In genomic region chr19:38640368-38640767, GRCh38 we compare ENCODE assay signal across 20 cellular contexts. TPM values are rescaled to one million over a fixed set of nuclear protein-coding genes. Genes with fewer than 3 reads are reported as not detected.
DNase-seq lines count a peak whose midpoint lies in the region; ATAC-seq, FAIRE-seq and TF ChIP-seq lines count a peak whose summit lies in the region.
"Had no signal": no experiment of that assay in that cellular context is flagged by ENCODE, and none has a peak within 500 bp of the region (broad histone marks: within the 10 kb centered on the region; RNA-seq: fewer than 3 reads in every experiment).

No MANE protein-coding gene starts in this region.

- H3K27me3 ChIP-seq in liver (ENCODE audit: control insufficient read depth in 4 of 4, insufficient read depth in 4 of 4, low read length in 3 of 4) (no peaks in the 10 kb centered on the region), HepG2 (ENCODE audit: control insufficient read depth in 1 of 2, insufficient read depth in 2 of 2, low read length in 2 of 2) (no peaks in the 10 kb centered on the region; a peak in 1 of 5 replicates), foreskin keratinocyte (no peaks in the 10 kb centered on the region), vagina (no peaks in the 10 kb centered on the region)

- TF ChIP-seq POLR2A in HepG2 (IDR thresholded peaks at IDR 0.05; ENCODE audit: insufficient read depth in 1 of 2, low read depth in 2 of 2, low read length in 2 of 2): no peak
- no peak for TF ChIP-seq POLR2A in vagina (IDR thresholded peaks at IDR 0.05)

- peaks cover 0 to 2% (median 0%) of the 10 kb centered on the region in 4 donors for H3K4me1 ChIP-seq in liver (ENCODE audit: control insufficient read depth in 4 of 4, insufficient read depth in 4 of 4, low read length in 3 of 4)
- H3K4me1 ChIP-seq in HepG2 (ENCODE audit: insufficient read depth, low read length): peaks cover 18% of the 10 kb centered on the region
- peaks cover 26% of the 10 kb centered on the region for H3K4me1 ChIP-seq in foreskin keratinocyte
- peaks cover 29% of the 10 kb centered on the region for H3K4me1 ChIP-seq in mucosa of descending colon (ENCODE audit: low read depth)
- H3K4me1 ChIP-seq in vagina: peaks cover 18% of the 10 kb centered on the region

- peaks cover 7% of the 10 kb centered on the region for H3K36me3 Mint-ChIP-seq in stimulated activated memory B cell treated with anti-CD40 and anti-IgM and Interleukin-4, amounts not matched to agents 10 μg/mL and 1 μg/mL and 100 μg/mL, for 72 hours

- TF ChIP-seq RAD21 in liver (IDR thresholded peaks at IDR 0.05) (peak in 1 of 2 donors; percentile 16), HepG2 (CRISPR knock-in tag; IDR thresholded peaks at IDR 0.05) (no peak)

- H3K4me1 Mint-ChIP-seq in stimulated activated memory B cell treated with anti-CD40 and anti-IgM and Interleukin-4, amounts not matched to agents 10 μg/mL and 1 μg/mL and 100 μg/mL, for 72 hours: peaks cover 25% of the 10 kb centered on the region

- H3K9me3 ChIP-seq in liver (ENCODE audit: control insufficient read depth in 4 of 4, low read length in 3 of 4) (no peaks in the 10 kb centered on the region), HepG2 (ENCODE audit: low read length) (no peaks in the 10 kb centered on the region), mucosa of descending colon (no peaks in the 10 kb centered on the region), vagina (no peaks in the 10 kb centered on the region)

- TF ChIP-seq CTCF in liver (IDR thresholded peaks at IDR 0.05; ENCODE audit: low read depth, low read length, missing input control) (no peak), HepG2 (CRISPR knock-in tag; IDR thresholded peaks at IDR 0.05) (no peak), foreskin keratinocyte (conservative IDR thresholded peaks at IDR 0.05) (peak; percentile 27), mucosa of descending colon (IDR thresholded peaks at IDR 0.05) (no peak), vagina (IDR thresholded peaks at IDR 0.05) (no peak)

- H3K27ac ChIP-seq in liver (ENCODE audit: low read depth in 1 of 2, low read length in 2 of 2): no peak overlapping the region
- H3K27ac ChIP-seq in HepG2 (ENCODE audit: extremely low read length, insufficient read depth, low read length): no peak overlapping the region
- H3K27ac ChIP-seq in foreskin keratinocyte: no peak overlapping the region
- peak overlapping the region; percentile 33 for H3K27ac ChIP-seq in vagina
- H3K27ac ChIP-seq: HL-60 had no signal

- BruUV-seq in HepG2 (replicated peaks; lab: Mats Ljungman, UMichigan): no TSS peak

- H3K4me3 Mint-ChIP-seq in stimulated activated memory B cell treated with anti-CD40 and anti-IgM and Interleukin-4, amounts not matched to agents 10 μg/mL and 1 μg/mL and 100 μg/mL, for 72 hours: no peak overlapping the region
- H3K4me3 Mint-ChIP-seq: activated naive CD8-positive, alpha-beta T cell; activated T-cell treated with anti-CD3 and anti-CD28 coated beads, Interleukin-2, amount 50 U/mL, for 4 hours had no signal

- no peak overlapping the region for H3K4me2 ChIP-seq in HepG2 (ENCODE audit: low read depth, low read length)

- 0 out of 2 replicates have a peak, but pooled peaks cover 4% of the 10 kb centered on the region for H4K20me1 ChIP-seq in HepG2 (ENCODE audit: insufficient read depth, low read length)

- H3K4me3 ChIP-seq in liver (ENCODE audit: low read depth in 1 of 3, low read length in 3 of 3): no peak overlapping the region
- H3K4me3 ChIP-seq in HepG2 (replicated peaks in 1 of 3; ENCODE audit: insufficient read depth in 1 of 3, low read depth in 2 of 3, low read length in 3 of 3): no peak overlapping the region
- H3K4me3 ChIP-seq in mucosa of descending colon: no peak overlapping the region
- H3K4me3 ChIP-seq in vagina: no peak overlapping the region
- H3K4me3 ChIP-seq: K562 had no signal

- in situ Hi-C loops in HepG2 (cut with HindIII; ENCODE audit: extremely low pct_ligation_motif_present, low pct_unique_long_range_greater_than_20kb): no loop called here

- peaks cover 0 to 7% (median 1%) of the 10 kb centered on the region in 4 donors for H3K36me3 ChIP-seq in liver (ENCODE audit: control insufficient read depth in 4 of 4, insufficient read depth in 3 of 4, low read depth in 1 of 4, low read length in 3 of 4)
- H3K36me3 ChIP-seq in HepG2 (replicated peaks in 1 of 2; ENCODE audit: control insufficient read depth in 1 of 2, insufficient read depth in 2 of 2, low read length in 2 of 2): no peaks in the 10 kb centered on the region; a peak in 1 of 5 replicates
- H3K36me3 ChIP-seq in mucosa of descending colon (ENCODE audit: low read depth): no peaks in the 10 kb centered on the region
- H3K36me3 ChIP-seq in vagina: no peaks in the 10 kb centered on the region

- no peak for TF ChIP-seq EP300 in HepG2 (IDR thresholded peaks at IDR 0.05; ENCODE audit: low read depth in 2 of 2, low read length in 2 of 2)
- TF ChIP-seq EP300 in HepG2 (CRISPR knock-in tag; IDR thresholded peaks at IDR 0.05; ENCODE audit: borderline replicate concordance): no peak

- CTCF ChIA-PET in HepG2 (lab: Yijun Ruan, JAX; ENCODE audit: low intra/inter-chr PET ratio, low total read pairs): no interaction called here

- H2AFZ ChIP-seq in HepG2 (ENCODE audit: low read length): no peak overlapping the region

- no peak overlapping the region for H3K9ac ChIP-seq in liver (ENCODE audit: low read depth in 1 of 2, low read length in 2 of 2)
- no peak overlapping the region for H3K9ac ChIP-seq in HepG2 (ENCODE audit: insufficient read depth, low read depth, low read length)

- no peaks in the 10 kb centered on the region for H3K79me2 ChIP-seq in HepG2 (ENCODE audit: insufficient read depth, low read length)

- intact Hi-C loops in HepG2 (cut with micrococcal nuclease; ENCODE audit: unreplicated experiment) (no loop called here), mucosa of descending colon (cut with DNase I, micrococcal nuclease) (no loop called here), vagina (cut with DNase I) (no loop called here)

- H3K9me3 Mint-ChIP-seq in stimulated activated memory B cell treated with anti-CD40 and anti-IgM and Interleukin-4, amounts not matched to agents 10 μg/mL and 1 μg/mL and 100 μg/mL, for 72 hours: no peaks in the 10 kb centered on the region
- H3K9me3 Mint-ChIP-seq: activated T-cell treated with anti-CD3 and anti-CD28 coated beads, Interleukin-2, amount 50 U/mL, for 4 hours; CD8-positive, alpha-beta memory T cell had no signal

- no peak for ATAC-seq in HepG2
- ATAC-seq in foreskin keratinocyte: peak; percentile 65
- ATAC-seq in mucosa of descending colon: peak; percentile 30
- no peak for ATAC-seq in stimulated activated memory B cell treated with anti-CD40 and anti-IgM and Interleukin-4, amounts not matched to agents 10 μg/mL and 1 μg/mL and 100 μg/mL, for 72 hours
- ATAC-seq: activated T-cell treated with anti-CD3 and anti-CD28 coated beads, Interleukin-2, amount 50 U/mL, for 4 hours; HCT116; K562 had no signal

- POLR2A ChIA-PET in HepG2 (lab: Yijun Ruan, JAX): interaction anchor here (2.7 kb wide), 1 partner anchor 22 kb away, joined by 6 read pairs; the partner anchor contains the start of gene EIF3K

- H3K27me3 Mint-ChIP-seq in stimulated activated memory B cell treated with anti-CD40 and anti-IgM and Interleukin-4, amounts not matched to agents 10 μg/mL and 1 μg/mL and 100 μg/mL, for 72 hours: no peaks in the 10 kb centered on the region
- H3K27me3 Mint-ChIP-seq: activated naive CD8-positive, alpha-beta T cell; CD8-positive, alpha-beta memory T cell had no signal

- no peak for FAIRE-seq in HepG2 (lab: Jason Lieb, UNC)
- FAIRE-seq: K562 had no signal

- H3K27ac Mint-ChIP-seq in stimulated activated memory B cell treated with anti-CD40 and anti-IgM and Interleukin-4, amounts not matched to agents 10 μg/mL and 1 μg/mL and 100 μg/mL, for 72 hours: no peak overlapping the region
- H3K27ac Mint-ChIP-seq: activated naive CD8-positive, alpha-beta T cell had no signal

- WGBS in liver: 82% methylated on average over 4 of the region's 4 CpGs
- WGBS in HepG2 (ENCODE audit: low lambda C conversion rate): 81% methylated on average over 2 of the region's 4 CpGs

- DNase-seq in HepG2 (ENCODE audit: low spot score): no peak
- peak in 1 of 2 donors; percentile 85 for DNase-seq in foreskin keratinocyte
- DNase-seq in mucosa of descending colon: no peak
- DNase-seq in vagina (ENCODE audit: extremely low spot score in 2 of 2): no peak
- no peak for DNase-seq in stimulated activated CD4-positive, alpha-beta T cell treated with anti-CD3 and anti-CD28 coated beads, Interleukin-1b, Interleukin-23, amount 100 ng/mL, for 48 hours
- DNase-seq in Kasumi-1 (lab: John Stamatoyannopoulos, UW): no peak
- DNase-seq: activated CD4-positive, alpha-beta T cell treated with anti-CD3 and anti-CD28 coated beads, Interleukin-2, amount 50 U/mL, for 1 hour; activated T-cell treated with anti-CD3 and anti-CD28 coated beads, Interleukin-2, amount 50 U/mL, for 4 hours; CD8-positive, alpha-beta memory T cell; foreskin fibroblast; mesenchymal stem cell; NCI-H1105; NCI-H2171; NCI-H748 treated with DMSO at 0.1 percent for 48 hours had no signal

RNA-seq across cellular contexts. Expression of gene ACTN4, which starts 7.1 kb away (rescaled TPM):
- total RNA-seq in liver (100 to 1,000 TPM in 1 of 2 donors, 10 to 100 TPM in 1; 93.9 to 164 TPM), HepG2 (2016; rRNA removed; fragmentation: Illumina TruSeq; extraction: Trizol) (167 and 192 TPM in 2 replicates), foreskin keratinocyte (499 and 534 TPM in 2 replicates), mucosa of descending colon (1,000 to 10,000 TPM in 2 of 3 donors, 100 to 1,000 TPM in 1; 566 to 1,080 (median 1,014) TPM), vagina (513 TPM)
- polyA plus RNA-seq in liver (100 to 1,000 TPM in 1 of 2 donors, 10 to 100 TPM in 1; 35.4 to 104 TPM), HepG2 (2011; rRNA removed) (171 and 223 TPM in 2 replicates), foreskin keratinocyte (532 and 546 TPM in 2 replicates)
- 13.8 and 15.0 TPM in 2 replicates for total RNA-seq in HepG2 (2016; cell fraction: cytosol; rRNA removed; fragmentation: Illumina TruSeq; extraction: Trizol; ENCODE audit: low read depth)
- 122 and 176 TPM in 2 replicates for total RNA-seq in HepG2 (2016; cell fraction: insoluble cytoplasmic fraction; rRNA removed; fragmentation: Illumina TruSeq; extraction: Trizol)
- total RNA-seq in HepG2 (2016; cell fraction: membrane; rRNA removed; fragmentation: Illumina TruSeq; extraction: Trizol): 28.6 and 34.1 TPM in 2 replicates
- total RNA-seq in HepG2 (2016; cell fraction: nucleus; rRNA removed; fragmentation: Illumina TruSeq; extraction: Trizol): 148 and 165 TPM in 2 replicates
- 82.2 and 91.7 TPM in 2 replicates for polyA plus RNA-seq in HepG2 (2011; cell fraction: cytosol; rRNA removed)
- polyA plus RNA-seq in HepG2 (2011; cell fraction: nucleus; rRNA removed): 437 and 620 TPM in 2 replicates
- polyA plus RNA-seq in HepG2 (2012): 222 and 260 TPM in 2 replicates
- 5.8 and 8.5 TPM in 2 replicates for polyA plus RNA-seq in HepG2 (2016; cell fraction: cytosol; fragmentation: Illumina TruSeq; extraction: Trizol; ENCODE audit: low read depth)
- 192 and 256 TPM in 2 replicates for polyA plus RNA-seq in HepG2 (2016; cell fraction: insoluble cytoplasmic fraction; fragmentation: Illumina TruSeq; extraction: Trizol; ENCODE audit: low read depth)
- polyA plus RNA-seq in HepG2 (2016; cell fraction: membrane; fragmentation: Illumina TruSeq; extraction: Trizol; ENCODE audit: low read depth): 20.9 and 27.6 TPM in 2 replicates
- 435 and 441 TPM in 2 replicates for polyA plus RNA-seq in HepG2 (2016; cell fraction: nucleus; fragmentation: Illumina TruSeq; extraction: Trizol; ENCODE audit: insufficient read depth, low read depth)
- polyA minus RNA-seq in HepG2 (2011; rRNA and poly(A)+ RNA removed; ENCODE audit: low replicate concordance): 172 and 192 TPM in 2 replicates
- polyA minus RNA-seq in HepG2 (2011; cell fraction: cytosol; rRNA and poly(A)+ RNA removed): 86.2 and 95.5 TPM in 2 replicates
- polyA minus RNA-seq in HepG2 (2011; cell fraction: nucleus; rRNA and poly(A)+ RNA removed): 73.1 and 75.2 TPM in 2 replicates

RNA-seq across cellular contexts. Expression of gene EIF3K, which starts 21.4 kb away (rescaled TPM):
- total RNA-seq in liver (100 to 1,000 TPM; 130 to 240 TPM), HepG2 (2016; rRNA removed; fragmentation: Illumina TruSeq; extraction: Trizol) (258 and 351 TPM in 2 replicates), foreskin keratinocyte (273 and 286 TPM in 2 replicates), mucosa of descending colon (100 to 1,000 TPM; 338 to 393 (median 350) TPM), vagina (349 TPM)
- polyA plus RNA-seq in liver (100 to 1,000 TPM; 118 to 173 TPM), HepG2 (2011; rRNA removed) (179 and 230 TPM in 2 replicates), foreskin keratinocyte (377 and 390 TPM in 2 replicates)
- 100 and 104 TPM in 2 replicates for total RNA-seq in HepG2 (2016; cell fraction: cytosol; rRNA removed; fragmentation: Illumina TruSeq; extraction: Trizol; ENCODE audit: low read depth)
- 260 and 364 TPM in 2 replicates for total RNA-seq in HepG2 (2016; cell fraction: insoluble cytoplasmic fraction; rRNA removed; fragmentation: Illumina TruSeq; extraction: Trizol)
- 174 and 175 TPM in 2 replicates for total RNA-seq in HepG2 (2016; cell fraction: membrane; rRNA removed; fragmentation: Illumina TruSeq; extraction: Trizol)
- total RNA-seq in HepG2 (2016; cell fraction: nucleus; rRNA removed; fragmentation: Illumina TruSeq; extraction: Trizol): 92.4 TPM in 2 replicates
- 271 and 427 TPM in 2 replicates for polyA plus RNA-seq in HepG2 (2011; cell fraction: cytosol; rRNA removed)
- 210 and 224 TPM in 2 replicates for polyA plus RNA-seq in HepG2 (2011; cell fraction: nucleus; rRNA removed)
- 171 and 172 TPM in 2 replicates for polyA plus RNA-seq in HepG2 (2012)
- 106 and 109 TPM in 2 replicates for polyA plus RNA-seq in HepG2 (2016; cell fraction: cytosol; fragmentation: Illumina TruSeq; extraction: Trizol; ENCODE audit: low read depth)
- polyA plus RNA-seq in HepG2 (2016; cell fraction: insoluble cytoplasmic fraction; fragmentation: Illumina TruSeq; extraction: Trizol; ENCODE audit: low read depth): 349 and 386 TPM in 2 replicates
- polyA plus RNA-seq in HepG2 (2016; cell fraction: membrane; fragmentation: Illumina TruSeq; extraction: Trizol; ENCODE audit: low read depth): 161 and 168 TPM in 2 replicates
- polyA plus RNA-seq in HepG2 (2016; cell fraction: nucleus; fragmentation: Illumina TruSeq; extraction: Trizol; ENCODE audit: insufficient read depth, low read depth): 163 and 169 TPM in 2 replicates
- polyA minus RNA-seq in HepG2 (2011; rRNA and poly(A)+ RNA removed; ENCODE audit: low replicate concordance): 199 and 296 TPM in 2 replicates
- polyA minus RNA-seq in HepG2 (2011; cell fraction: cytosol; rRNA and poly(A)+ RNA removed): 94.6 and 127 TPM in 2 replicates
- polyA minus RNA-seq in HepG2 (2011; cell fraction: nucleus; rRNA and poly(A)+ RNA removed): 43.4 and 51.5 TPM in 2 replicates

RNA-seq across cellular contexts. Expression of gene MAP4K1, which starts 22.6 kb away (rescaled TPM):
- 1 to 10 TPM; 1.8 to 2.1 TPM for total RNA-seq in liver
- 1 to 10 TPM in 1 of 2 donors, under 1 TPM in 1; 0.89 to 3.1 TPM for polyA plus RNA-seq in liver
- 0.89 TPM in 1 of 2 replicates, not detected in the other for total RNA-seq in HepG2 (2016; rRNA removed; fragmentation: Illumina TruSeq; extraction: Trizol)
- total RNA-seq in HepG2 (2016; cell fraction: cytosol; rRNA removed; fragmentation: Illumina TruSeq; extraction: Trizol; ENCODE audit: low read depth): not detected in 2 replicates
- total RNA-seq in HepG2 (2016; cell fraction: insoluble cytoplasmic fraction; rRNA removed; fragmentation: Illumina TruSeq; extraction: Trizol): 0.39 and 0.41 TPM in 2 replicates
- 0.19 and 0.62 TPM in 2 replicates for total RNA-seq in HepG2 (2016; cell fraction: membrane; rRNA removed; fragmentation: Illumina TruSeq; extraction: Trizol)
- total RNA-seq in HepG2 (2016; cell fraction: nucleus; rRNA removed; fragmentation: Illumina TruSeq; extraction: Trizol): 0.60 TPM in 1 of 2 replicates, not detected in the other
- polyA plus RNA-seq in HepG2 (2011; rRNA removed): 0.24 and 0.35 TPM in 2 replicates
- 0.05 and 0.31 TPM in 2 replicates for polyA plus RNA-seq in HepG2 (2011; cell fraction: cytosol; rRNA removed)
- polyA plus RNA-seq in HepG2 (2011; cell fraction: nucleus; rRNA removed): 2.1 and 2.6 TPM in 2 replicates
- polyA plus RNA-seq in HepG2 (2012): 0.44 and 0.64 TPM in 2 replicates
- not detected in 2 replicates for polyA plus RNA-seq in HepG2 (2016; cell fraction: cytosol; fragmentation: Illumina TruSeq; extraction: Trizol; ENCODE audit: low read depth)
- polyA plus RNA-seq in HepG2 (2016; cell fraction: insoluble cytoplasmic fraction; fragmentation: Illumina TruSeq; extraction: Trizol; ENCODE audit: low read depth): 0.52 TPM in 1 of 2 replicates, not detected in the other
- polyA plus RNA-seq in HepG2 (2016; cell fraction: membrane; fragmentation: Illumina TruSeq; extraction: Trizol; ENCODE audit: low read depth): not detected in 2 replicates
- polyA plus RNA-seq in HepG2 (2016; cell fraction: nucleus; fragmentation: Illumina TruSeq; extraction: Trizol; ENCODE audit: insufficient read depth, low read depth): 1.4 and 3.1 TPM in 2 replicates
- 0.91 TPM in 1 of 2 replicates, not detected in the other for polyA minus RNA-seq in HepG2 (2011; rRNA and poly(A)+ RNA removed; ENCODE audit: low replicate concordance)
- not detected in 2 replicates for polyA minus RNA-seq in HepG2 (2011; cell fraction: cytosol; rRNA and poly(A)+ RNA removed)
- not detected in 2 replicates for polyA minus RNA-seq in HepG2 (2011; cell fraction: nucleus; rRNA and poly(A)+ RNA removed)
- total RNA-seq in foreskin keratinocyte: 0.21 TPM in 1 of 2 replicates, not detected in the other
- 0.12 and 0.28 TPM in 2 replicates for polyA plus RNA-seq in foreskin keratinocyte
- total RNA-seq in mucosa of descending colon: 10 to 100 TPM in 1 of 3 donors, 1 to 10 TPM in 2; 6.9 to 10.6 (median 7.4) TPM
- total RNA-seq in vagina: 47.9 TPM

Comparison
In these comparisons a context has a peak if more than half of its experiments do, and no peak if none do; other contexts are left out.
1. ATAC-seq: peak in foreskin keratinocyte (single experiment) and mucosa of descending colon (single experiment); none in HepG2 (single experiment) and stimulated activated memory B cell treated with anti-CD40 and anti-IgM and Interleukin-4, amounts not matched to agents 10 μg/mL and 1 μg/mL and 100 μg/mL, for 72 hours (single experiment).